In genomic region chr17:17726721-17727060, GRCh38 we compare ENCODE assay signal across 20 cellular contexts. TPM values are rescaled to one million over a fixed set of nuclear protein-coding genes. Genes with fewer than 3 reads are reported as not detected.
DNase-seq lines count a peak whose midpoint lies in the region; ATAC-seq and TF ChIP-seq lines count a peak whose summit lies in the region.
"Had no signal": no experiment of that assay in that cellular context is flagged by ENCODE, and none has a peak within 500 bp of the region (broad histone marks: within the 10 kb centered on the region; RNA-seq: fewer than 3 reads in every experiment).

No MANE protein-coding gene starts in this region.

- H3K27ac Mint-ChIP-seq in CD8-positive, alpha-beta T cell: peak overlapping the region; percentile 34
- no peak overlapping the region for H3K27ac Mint-ChIP-seq in nephron progenitor cell
- H3K27ac Mint-ChIP-seq: activated CD4-positive, alpha-beta T cell treated with anti-CD3 and anti-CD28 coated beads for 36 hours; activated T-cell treated with anti-CD3 and anti-CD28 coated beads, Interleukin-2, amount 50 U/mL, for 72 hours had no signal

- no peak overlapping the region for H3K4me3 ChIP-seq in CD8-positive, alpha-beta T cell (ENCODE audit: low read depth, low read length)
- H3K4me3 ChIP-seq in dorsolateral prefrontal cortex: peak overlapping the region in 46 of 59 donors; percentile 0 to 81 (median 74)

- H3K27me3 Mint-ChIP-seq in CD8-positive, alpha-beta T cell (ENCODE audit: low read depth): peaks cover 9% of the 10 kb centered on the region
- H3K27me3 Mint-ChIP-seq in nephron progenitor cell (ENCODE audit: low read depth, poor library complexity): peaks cover 6% of the 10 kb centered on the region

- no peaks in the 10 kb centered on the region for H3K9me3 ChIP-seq in CD8-positive, alpha-beta T cell (ENCODE audit: low read length)

- peaks cover 48% of the 10 kb centered on the region for H3K4me1 Mint-ChIP-seq in CD8-positive, alpha-beta T cell (ENCODE audit: low read depth)
- peaks cover 64% of the 10 kb centered on the region for H3K4me1 Mint-ChIP-seq in nephron progenitor cell

- H3K36me3 Mint-ChIP-seq in CD8-positive, alpha-beta T cell: peaks cover 2% of the 10 kb centered on the region
- H3K36me3 Mint-ChIP-seq in nephron progenitor cell (ENCODE audit: low read depth): peaks cover 7% of the 10 kb centered on the region

- TF ChIP-seq CTCF in 22Rv1 (IDR thresholded peaks at IDR 0.05) (no peak), dorsolateral prefrontal cortex (IDR thresholded peaks at IDR 0.05 in 54 of 56, conservative IDR thresholded peaks at IDR 0.05 in 2 of 56; ENCODE audit: low read depth in 1 of 56, partially characterized antibody in 56 of 56) (no peak), nephron progenitor cell (IDR thresholded peaks at IDR 0.05) (no peak)
- no peak for TF ChIP-seq CTCF in CD8-positive, alpha-beta T cell (IDR thresholded peaks at IDR 0.05)

- H3K27me3 ChIP-seq in CD8-positive, alpha-beta T cell (ENCODE audit: insufficient read depth, low read length): no peaks in the 10 kb centered on the region
- H3K27me3 ChIP-seq in dorsolateral prefrontal cortex: no peaks in the 10 kb centered on the region

- peak; percentile 54 for ATAC-seq in CD8-positive, alpha-beta T cell
- ATAC-seq: activated CD4-positive, alpha-beta T cell treated with anti-CD3 and anti-CD28 coated beads for 36 hours; activated T-cell treated with anti-CD3 and anti-CD28 coated beads, Interleukin-2, amount 50 U/mL, for 72 hours had no signal

- H3K36me3 ChIP-seq in CD8-positive, alpha-beta T cell (ENCODE audit: insufficient read depth, low read length): no peaks in the 10 kb centered on the region

- intact Hi-C loops in CD8-positive, alpha-beta T cell (cut with DNase I, micrococcal nuclease): loop anchor here (5.0 kb wide), 2 partner anchors 44 to 56 kb away; partner anchors contain the start of gene RAI1 (in 1 of the 2)
- intact Hi-C loops in dorsolateral prefrontal cortex (cut with DNase I): loop anchor here in 1 of 2 donors (5.0 kb wide), 1 partner anchor 39 kb away; no protein-coding TSS in a partner anchor

- in situ Hi-C loops in KBM-7 (cut with MboI; ENCODE audit: low pct_unique_long_range_greater_than_20kb, low sequenced_read_pairs): no loop called here

- H3K4me1 ChIP-seq in CD8-positive, alpha-beta T cell (ENCODE audit: insufficient read depth, low read length): peaks cover 50% of the 10 kb centered on the region

- no peaks in the 10 kb centered on the region for H3K9me3 Mint-ChIP-seq in CD8-positive, alpha-beta T cell
- no peaks in the 10 kb centered on the region for H3K9me3 Mint-ChIP-seq in nephron progenitor cell
- H3K9me3 Mint-ChIP-seq: activated T-cell treated with anti-CD3 and anti-CD28 coated beads, Interleukin-2, amount 50 U/mL, for 72 hours had no signal

- POLR2A ChIA-PET in CD8-positive, alpha-beta T cell (lab: Charles Lee): interaction anchor here (0.8 kb wide), 1 partner anchor 48 kb away, joined by 4 read pairs; no protein-coding TSS in a partner anchor

- peak overlapping the region; percentile 36; the same call in 1 of the 2 replicates for H3K27ac ChIP-seq in 22Rv1
- H3K27ac ChIP-seq in CD8-positive, alpha-beta T cell (ENCODE audit: low read depth, low read length): no peak overlapping the region
- H3K27ac ChIP-seq in dorsolateral prefrontal cortex: peak overlapping the region in 50 of 59 donors; percentile 11 to 93 (median 77)
- H3K27ac ChIP-seq: epithelial cell of prostate had no signal

- CTCF ChIA-PET in CD8-positive, alpha-beta T cell (lab: Charles Lee): interaction anchor here (1.5 to 1.6 kb wide), 2 partner anchors 28 to 59 kb away, joined by 3 to 5 read pairs; no protein-coding TSS in a partner anchor

- DNase-seq in CD8-positive, alpha-beta T cell: no peak
- DNase-seq in dorsolateral prefrontal cortex: no peak
- DNase-seq in nephron progenitor cell: no peak
- DNase-seq in T-helper 2 cell: no peak
- DNase-seq in KBM-7: no peak
- no peak for DNase-seq in stimulated activated naive CD4-positive, alpha-beta T cell treated with Interleukin-2 at 50 U/mL for 16 hours (lab: John Stamatoyannopoulos, UW)
- no peak for DNase-seq in stimulated activated CD4-positive, alpha-beta T cell treated with anti-CD3 and anti-CD28 coated beads, Interleukin-2, amount 100 ng/mL, for 48 hours
- DNase-seq: activated CD4-positive, alpha-beta T cell treated with anti-CD3 and anti-CD28 coated beads for 36 hours; activated T-cell treated with anti-CD3 and anti-CD28 coated beads, Interleukin-2, amount 50 U/mL, for 72 hours; DMS79 treated with DMSO at 0.1 percent for 48 hours; foreskin fibroblast; KG1; kidney; mesendoderm; NCI-H187; NCI-H774; OCI-M1; T-helper 1 cell had no signal

- peak overlapping the region; percentile 44 for H3K4me3 Mint-ChIP-seq in CD8-positive, alpha-beta T cell
- H3K4me3 Mint-ChIP-seq in nephron progenitor cell: peak overlapping the region; percentile 75
- H3K4me3 Mint-ChIP-seq: activated CD4-positive, alpha-beta T cell treated with anti-CD3 and anti-CD28 coated beads for 36 hours had no signal

RNA-seq across cellular contexts. Expression of gene RAI1, which starts 45.4 kb away (rescaled TPM):
- total RNA-seq in CD8-positive, alpha-beta T cell: 10 to 100 TPM; 22.9 to 23.5 TPM
- 10 to 100 TPM; 36.4 to 86.1 (median 56.3) TPM for total RNA-seq in dorsolateral prefrontal cortex
